In the genomic region with DNA sequence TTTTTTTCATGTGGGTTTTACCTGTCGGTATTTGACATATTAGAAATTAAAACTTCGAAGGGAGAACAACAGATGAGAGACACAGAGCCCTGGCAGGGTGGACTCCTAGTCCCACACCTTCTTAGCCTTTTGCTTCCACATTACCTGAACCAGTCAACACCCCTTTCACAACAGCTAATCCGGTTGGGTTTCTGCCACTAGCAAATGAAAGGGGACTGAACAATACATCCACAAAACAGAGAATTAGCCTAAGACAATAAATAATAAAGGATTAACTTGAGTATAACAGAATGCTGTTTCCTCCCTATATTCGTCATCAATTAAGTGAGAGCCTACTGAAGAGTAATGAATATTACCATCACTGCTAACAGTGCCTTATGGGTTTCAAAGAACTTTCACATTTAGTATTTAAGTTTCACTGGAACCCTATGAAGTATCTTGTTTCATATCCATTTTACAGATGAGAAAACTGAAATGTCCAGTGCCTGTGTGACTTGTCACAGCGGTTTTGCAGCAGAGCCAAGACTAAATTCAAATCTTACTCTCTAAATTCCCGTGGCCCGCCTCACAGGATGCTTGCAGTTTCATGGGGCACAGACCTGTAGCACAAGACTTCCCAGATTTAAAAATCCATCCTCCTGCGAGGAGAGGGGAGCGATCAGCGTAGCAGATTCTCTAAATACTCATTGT, we compare ENCODE assay signal across 8 cellular contexts. TPM values are rescaled to one million over a fixed set of nuclear protein-coding genes. Genes with fewer than 3 reads are reported as not detected.
DNase-seq lines count a peak whose midpoint lies in the region; ATAC-seq and TF ChIP-seq lines count a peak whose summit lies in the region.

No MANE protein-coding gene starts in this region.

- no peaks in the 10 kb centered on the region for H3F3A ChIP-seq in smooth muscle cell (ENCODE audit: low read depth)

- peak overlapping the region; percentile 100 for H3K4me3 Mint-ChIP-seq in T-helper 17 cell

- WGBS in smooth muscle cell (ENCODE audit: low lambda C conversion rate): 50% methylated on average over 10 of the region's 10 CpGs

- DNase-seq in T-helper 17 cell (no peak), fibroblast of villous mesenchyme (ENCODE audit: low read depth) (no peak), smooth muscle cell (lab: John Stamatoyannopoulos, UW; ENCODE audit: unreplicated experiment) (no peak), GM19238 (ENCODE audit: insufficient read length, low spot score) (no peak), SW480 (ENCODE audit: low spot score) (no peak)

- peaks cover 14% of the 10 kb centered on the region for H4K20me1 ChIP-seq in smooth muscle cell (ENCODE audit: low read depth)

- H3K4me1 Mint-ChIP-seq in T-helper 17 cell: peaks cover 39% of the 10 kb centered on the region

- H3K27me3 Mint-ChIP-seq in T-helper 17 cell: no peaks in the 10 kb centered on the region

- peak overlapping the region; percentile 93 for H3K4me2 ChIP-seq in smooth muscle cell

- no peaks in the 10 kb centered on the region for H3K9me3 ChIP-seq in T-helper 17 cell (ENCODE audit: control insufficient read depth, low read length, poor library complexity, severe bottlenecking)
- no peaks in the 10 kb centered on the region for H3K9me3 ChIP-seq in smooth muscle cell (replicated peaks; ENCODE audit: low read depth)

- peaks cover 29% of the 10 kb centered on the region for H3K4me1 ChIP-seq in smooth muscle cell (ENCODE audit: low read depth)

- H3K9ac ChIP-seq in smooth muscle cell (ENCODE audit: low read depth): peak overlapping the region; percentile 25

- no peaks in the 10 kb centered on the region for H3K27me3 ChIP-seq in smooth muscle cell (ENCODE audit: low read depth)

- ATAC-seq in GM21723 (IDR thresholded peaks at IDR 0.05; ENCODE audit: unreplicated experiment) (peak; percentile 5), T-helper 17 cell (no peak), HG02759 (IDR thresholded peaks at IDR 0.05; ENCODE audit: unreplicated experiment) (no peak), GM18870 (IDR thresholded peaks at IDR 0.05; ENCODE audit: unreplicated experiment) (no peak)

- TF ChIP-seq CTCF in fibroblast of villous mesenchyme (IDR thresholded peaks at IDR 0.05; ENCODE audit: insufficient read depth, low read depth, low read length) (no peak), smooth muscle cell (IDR thresholded peaks at IDR 0.05; ENCODE audit: borderline replicate concordance, insufficient read depth, poor library complexity, severe bottlenecking) (no peak)

- H3K36me3 Mint-ChIP-seq in T-helper 17 cell (ENCODE audit: low read depth): peaks cover 7% of the 10 kb centered on the region

- H3K79me2 ChIP-seq in smooth muscle cell (ENCODE audit: low read depth): peaks cover 26% of the 10 kb centered on the region

- H3K36me3 ChIP-seq in smooth muscle cell (ENCODE audit: low read depth): no peaks in the 10 kb centered on the region

- H3K4me3 ChIP-seq in fibroblast of villous mesenchyme (ENCODE audit: low read depth, low read length) (peak overlapping the region; percentile 62), smooth muscle cell (peak overlapping the region; percentile 94)

- peak overlapping the region; percentile 100 for H3K27ac Mint-ChIP-seq in T-helper 17 cell

- H3K27ac ChIP-seq in smooth muscle cell (ENCODE audit: low read depth): no peak overlapping the region

- peak overlapping the region; percentile 84 for H2AFZ ChIP-seq in smooth muscle cell (ENCODE audit: low read depth)

RNA-seq across cellular contexts. Expression of a gene that starts 1.0 kb away (rescaled TPM):
- total RNA-seq in T-helper 17 cell (100 to 1,000 TPM in 1 of 2 donors, 10 to 100 TPM in 1; 78.1 to 108 TPM), fibroblast of villous mesenchyme (71.5 and 97.2 TPM in 2 replicates), smooth muscle cell (34.7 and 42.2 TPM in 2 replicates)
- polyA plus RNA-seq in smooth muscle cell: 10.7 and 11.5 TPM in 2 replicates

RNA-seq across cellular contexts. Expression of a gene that starts 31.1 kb away (rescaled TPM):
- total RNA-seq in T-helper 17 cell (10 to 100 TPM; 49.8 to 64.2 TPM), fibroblast of villous mesenchyme (219 and 308 TPM in 2 replicates), smooth muscle cell (180 and 189 TPM in 2 replicates)
- 641 and 660 TPM in 2 replicates for polyA plus RNA-seq in smooth muscle cell
